1 cellular context compared by ENCODE assay signal in the genomic region with DNA sequence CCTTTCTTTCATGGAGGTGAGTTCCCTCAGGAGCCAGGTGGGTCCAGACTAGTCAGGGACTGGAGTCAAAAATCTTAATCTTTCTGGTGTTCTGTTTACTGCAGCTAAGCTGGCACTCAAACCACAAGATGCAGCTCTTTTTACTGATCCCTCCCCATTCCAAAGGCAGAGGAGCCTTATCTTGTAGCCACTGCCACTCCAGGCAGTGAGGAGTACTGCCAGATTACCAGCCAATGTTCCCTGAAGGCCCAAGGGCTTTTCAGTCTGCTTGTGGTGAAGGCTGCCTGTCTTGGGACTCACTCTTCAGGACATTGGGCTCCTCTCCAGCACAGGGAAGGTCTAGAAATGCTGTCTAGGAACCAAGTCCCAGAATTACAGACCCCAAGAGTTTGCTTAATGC.
TF ChIP-seq lines count a peak whose summit lies in the region.

No MANE protein-coding gene starts in this region.

TF ChIP-seq in K562, 482 proteins besides CTCF, POLR2A, EP300 and RAD21 (continued from another document):
- TF ChIP-seq ZNF592 (IDR thresholded peaks at IDR 0.05) (no peak), NFATC3 (IDR thresholded peaks at IDR 0.05) (no peak), BCL6 (CRISPR knock-in tag; IDR thresholded peaks at IDR 0.05) (no peak), TEAD2 (tag; IDR thresholded peaks at IDR 0.05) (no peak), FOS (IDR thresholded peaks at IDR 0.05; ENCODE audit: extremely low read depth, insufficient read length) (no peak), THRB (CRISPR knock-in tag; conservative IDR thresholded peaks at IDR 0.05) (no peak)
- TF ChIP-seq, protein P1, sequence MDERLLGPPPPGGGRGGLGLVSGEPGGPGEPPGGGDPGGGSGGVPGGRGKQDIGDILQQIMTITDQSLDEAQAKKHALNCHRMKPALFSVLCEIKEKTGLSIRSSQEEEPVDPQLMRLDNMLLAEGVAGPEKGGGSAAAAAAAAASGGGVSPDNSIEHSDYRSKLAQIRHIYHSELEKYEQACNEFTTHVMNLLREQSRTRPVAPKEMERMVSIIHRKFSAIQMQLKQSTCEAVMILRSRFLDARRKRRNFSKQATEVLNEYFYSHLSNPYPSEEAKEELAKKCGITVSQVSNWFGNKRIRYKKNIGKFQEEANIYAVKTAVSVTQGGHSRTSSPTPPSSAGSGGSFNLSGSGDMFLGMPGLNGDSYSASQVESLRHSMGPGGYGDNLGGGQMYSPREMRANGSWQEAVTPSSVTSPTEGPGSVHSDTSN (CRISPR knock-in tag; IDR thresholded peaks at IDR 0.05; ENCODE audit: low read depth), result no peak
- TF ChIP-seq, protein P1 (tag; conservative IDR thresholded peaks at IDR 0.05; ENCODE audit: low read depth), result no peak
- TF ChIP-seq, protein P2, sequence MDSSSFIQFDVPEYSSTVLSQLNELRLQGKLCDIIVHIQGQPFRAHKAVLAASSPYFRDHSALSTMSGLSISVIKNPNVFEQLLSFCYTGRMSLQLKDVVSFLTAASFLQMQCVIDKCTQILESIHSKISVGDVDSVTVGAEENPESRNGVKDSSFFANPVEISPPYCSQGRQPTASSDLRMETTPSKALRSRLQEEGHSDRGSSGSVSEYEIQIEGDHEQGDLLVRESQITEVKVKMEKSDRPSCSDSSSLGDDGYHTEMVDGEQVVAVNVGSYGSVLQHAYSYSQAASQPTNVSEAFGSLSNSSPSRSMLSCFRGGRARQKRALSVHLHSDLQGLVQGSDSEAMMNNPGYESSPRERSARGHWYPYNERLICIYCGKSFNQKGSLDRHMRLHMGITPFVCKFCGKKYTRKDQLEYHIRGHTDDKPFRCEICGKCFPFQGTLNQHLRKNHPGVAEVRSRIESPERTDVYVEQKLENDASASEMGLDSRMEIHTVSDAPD (CRISPR knock-in tag; IDR thresholded peaks at IDR 0.05), result no peak
TF ChIP-seq in K562: peak in this region for 3.
